12 cellular contexts compared by ENCODE assay signal in the genomic region with DNA sequence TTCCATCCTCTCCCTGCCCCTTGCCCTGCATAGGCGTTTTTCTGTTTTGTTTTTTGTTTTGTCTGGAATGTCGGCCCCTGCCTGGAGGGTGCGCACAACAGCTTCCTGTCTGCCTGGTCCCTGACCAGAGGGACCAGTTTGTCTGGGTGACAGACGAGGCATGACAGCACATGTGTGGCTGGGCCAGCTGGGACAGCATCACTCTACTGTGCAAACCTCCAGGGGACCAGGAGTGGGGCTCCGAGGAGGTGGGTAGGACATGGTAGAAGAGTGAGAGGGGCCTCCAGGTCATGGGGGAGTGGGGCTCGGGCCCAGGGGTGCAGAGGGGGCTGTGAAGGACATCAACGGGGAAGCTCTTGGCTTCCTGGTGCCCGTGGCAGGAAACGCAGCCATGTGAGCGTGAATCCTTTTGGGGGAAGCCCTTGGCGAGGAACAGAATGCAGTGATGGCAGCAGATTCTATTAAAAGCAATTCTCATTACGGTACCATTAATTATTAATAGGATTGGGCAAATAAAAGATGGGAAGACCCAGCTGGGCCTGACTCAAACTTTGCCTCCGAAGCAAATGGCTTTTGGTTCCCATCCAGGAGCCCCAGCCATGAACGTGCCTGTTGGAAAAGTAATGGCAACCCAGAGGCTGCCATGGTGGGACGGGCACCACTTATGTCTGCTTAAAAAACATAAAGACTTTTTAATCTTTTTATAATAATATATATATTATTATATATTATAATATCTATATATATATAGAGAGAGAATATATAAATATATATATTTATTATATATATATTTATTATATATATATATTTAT.
DNase-seq lines count a peak whose midpoint lies in the region; ATAC-seq and TF ChIP-seq lines count a peak whose summit lies in the region.
"Had no signal": no experiment of that assay in that cellular context is flagged by ENCODE, and none has a peak within 500 bp of the region (broad histone marks: within the 10 kb centered on the region; RNA-seq: fewer than 3 reads in every experiment).

No MANE protein-coding gene starts in this region.

- no peaks in the 10 kb centered on the region for H3K9me3 ChIP-seq in IMR-90 (ENCODE audit: control insufficient read depth, insufficient read depth, low read length)

- H3K14ac ChIP-seq in IMR-90 (replicated peaks; ENCODE audit: low read depth, low read length), result no peak overlapping the region

- no peak overlapping the region for H3K23ac ChIP-seq in IMR-90 (ENCODE audit: low read depth, low read length)

- peak overlapping the region; percentile 61 for H2AFZ ChIP-seq in IMR-90 (replicated peaks; ENCODE audit: low read length, poor library complexity)

- DNase-seq in Calu3 (peak; percentile 72), IMR-90 (no peak), choroid plexus epithelial cell (ENCODE audit: low read depth) (no peak), nephron progenitor cell (no peak), NCI-H1930 (lab: John Stamatoyannopoulos, UW) (no peak), NCI-H774 (lab: John Stamatoyannopoulos, UW) (no peak)
- DNase-seq: activated CD4-positive, CD25-positive, alpha-beta regulatory T cell; CD4-positive, alpha-beta memory T cell; NCI-H226 had no signal

- POLR2A ChIA-PET in IMR-90 (lab: Charles Lee; ENCODE audit: unreplicated experiment), result no interaction called here

- no peaks in the 10 kb centered on the region for H3K79me1 ChIP-seq in IMR-90 (ENCODE audit: low read depth in 1 of 2, low read length in 2 of 2)

- H3K4me1 ChIP-seq in IMR-90 (ENCODE audit: control insufficient read depth, insufficient read depth, low read length), result no peaks in the 10 kb centered on the region

- no peak overlapping the region for H3K9ac ChIP-seq in IMR-90 (ENCODE audit: low read depth, low read length)

- CTCF ChIA-PET in Calu3 (lab: Charles Lee), result interaction anchor here (0.5 to 0.7 kb wide), 3 partner anchors 9 to 198 kb away, joined by 3 to 7 read pairs (median 5); no protein-coding TSS in a partner anchor
- CTCF ChIA-PET in IMR-90 (lab: Yijun Ruan, JAX), result no interaction called here

- no peak overlapping the region for H3K27ac ChIP-seq in IMR-90 (ENCODE audit: insufficient read depth, low read length)

- TF ChIP-seq POLR2A in IMR-90 (IDR thresholded peaks at IDR 0.05; ENCODE audit: low read depth, low read length), result no peak

- H3K27me3 ChIP-seq in IMR-90 (ENCODE audit: control insufficient read depth, insufficient read depth, low read length), result no peaks in the 10 kb centered on the region

- ATAC-seq in IMR-90 (ENCODE audit: low read depth) (no peak), HG02759 (IDR thresholded peaks at IDR 0.05; ENCODE audit: unreplicated experiment) (no peak), HG02763 (IDR thresholded peaks at IDR 0.05; ENCODE audit: unreplicated experiment) (no peak)

- WGBS in IMR-90 (ENCODE audit: extremely low coverage in 2 of 2, insufficient read length in 1 of 2), 2 experiments, result 61% methylated on average over 2 of the region's 15 CpGs; no CpG with 5 or more reads in 1 of the 2 experiments

- intact Hi-C loops in Calu3 (cut with micrococcal nuclease; ENCODE audit: unreplicated experiment) (no loop called here), IMR-90 (cut with micrococcal nuclease) (no loop called here)

- no peaks in the 10 kb centered on the region for H3K36me3 ChIP-seq in IMR-90 (ENCODE audit: control insufficient read depth, insufficient read depth, low read length)

- no peak overlapping the region for H3K56ac ChIP-seq in IMR-90 (ENCODE audit: extremely low read depth, insufficient read depth, low read length)

- H4K91ac ChIP-seq in IMR-90 (ENCODE audit: insufficient read depth, low read depth, low read length), result no peak overlapping the region

- no peak overlapping the region for H2BK5ac ChIP-seq in IMR-90 (ENCODE audit: low read depth, low read length, poor library complexity, severe bottlenecking)

- H3K4me3 Mint-ChIP-seq in Calu3 (ENCODE audit: low read depth, unreplicated experiment) (peak overlapping the region; percentile 50), nephron progenitor cell (no peak overlapping the region)
- H3K4me3 Mint-ChIP-seq: CD4-positive, alpha-beta memory T cell; dendritic cell treated with granulocyte-macrophage colony-stimulating factor and Interleukin-4, amounts not matched to agents 40 ng/mL and 50 ng/mL, for 4 days had no signal

- H2BK120ac ChIP-seq in IMR-90 (ENCODE audit: low read depth, low read length), result no peak overlapping the region

- no peak overlapping the region for H3K4me2 ChIP-seq in IMR-90 (ENCODE audit: low read depth, low read length)

- no peak overlapping the region for H4K5ac ChIP-seq in IMR-90 (ENCODE audit: low read depth, low read length)

- no peak overlapping the region for H3K4ac ChIP-seq in IMR-90 (ENCODE audit: low read depth, low read length)

- peak overlapping the region; percentile 9 for H2AK9ac ChIP-seq in IMR-90 (replicated peaks; ENCODE audit: low read depth, low read length, poor library complexity)

- no peak overlapping the region for H3K18ac ChIP-seq in IMR-90 (ENCODE audit: low read depth, low read length)

- H3K4me3 ChIP-seq in IMR-90 (ENCODE audit: insufficient read depth, low read depth, low read length) (no peak overlapping the region), choroid plexus epithelial cell (ENCODE audit: low read depth, low read length) (no peak overlapping the region)

- H3K9me1 ChIP-seq in IMR-90 (ENCODE audit: insufficient read depth, low read length), result peaks cover 3% of the 10 kb centered on the region; the same call in 1 of the 2 replicates

- TF ChIP-seq RAD21 in IMR-90 (IDR thresholded peaks at IDR 0.05; ENCODE audit: low read length), result no peak

- no peak overlapping the region for H2BK15ac ChIP-seq in IMR-90 (ENCODE audit: low read depth, low read length)

- dilution Hi-C loops in IMR-90 (cut with HindIII; ENCODE audit: low sequenced_read_pairs, unreplicated experiment), result no loop called here

- in situ Hi-C loops in IMR-90 (cut with MboI; ENCODE audit: low sequenced_read_pairs), result no loop called here

- H3K27ac Mint-ChIP-seq in Calu3 (ENCODE audit: unreplicated experiment), result peak overlapping the region; percentile 75
- H3K27ac Mint-ChIP-seq in nephron progenitor cell, result peak overlapping the region; percentile 88
- H3K27ac Mint-ChIP-seq: CD4-positive, alpha-beta memory T cell; dendritic cell treated with granulocyte-macrophage colony-stimulating factor and Interleukin-4, amounts not matched to agents 40 ng/mL and 50 ng/mL, for 4 days had no signal

- no peak overlapping the region for H2AK5ac ChIP-seq in IMR-90 (ENCODE audit: low read depth, low read length)

- H3K4me1 Mint-ChIP-seq in Calu3 (ENCODE audit: low read depth, unreplicated experiment) (peaks cover 25% of the 10 kb centered on the region), nephron progenitor cell (peaks cover 51% of the 10 kb centered on the region)
- H3K4me1 Mint-ChIP-seq: CD4-positive, alpha-beta memory T cell had no signal

- H3K27me3 Mint-ChIP-seq in Calu3 (ENCODE audit: unreplicated experiment) (no peaks in the 10 kb centered on the region), nephron progenitor cell (ENCODE audit: low read depth, poor library complexity) (peaks cover 5% of the 10 kb centered on the region)

- no TSS peak for BruUV-seq in Calu3 (replicated peaks; lab: Mats Ljungman, UMichigan)
- no TSS peak for BruUV-seq in IMR-90 (replicated peaks; lab: Mats Ljungman, UMichigan)

- no peaks in the 10 kb centered on the region for H4K20me1 ChIP-seq in IMR-90 (ENCODE audit: insufficient read depth, low read length)

- peaks cover 18% of the 10 kb centered on the region for H3K36me3 Mint-ChIP-seq in Calu3 (ENCODE audit: insufficient read depth, unreplicated experiment)
- H3K36me3 Mint-ChIP-seq in nephron progenitor cell (ENCODE audit: low read depth), result no peaks in the 10 kb centered on the region
- H3K36me3 Mint-ChIP-seq: CD4-positive, alpha-beta memory T cell had no signal

- no peak overlapping the region for H2BK20ac ChIP-seq in IMR-90 (ENCODE audit: low read depth, low read length)

- no peaks in the 10 kb centered on the region for H3K9me3 Mint-ChIP-seq in Calu3 (ENCODE audit: low read depth, unreplicated experiment)
- no peaks in the 10 kb centered on the region for H3K9me3 Mint-ChIP-seq in nephron progenitor cell
- H3K9me3 Mint-ChIP-seq: CD4-positive, alpha-beta memory T cell; dendritic cell treated with granulocyte-macrophage colony-stimulating factor and Interleukin-4, amounts not matched to agents 40 ng/mL and 50 ng/mL, for 4 days had no signal

- TF ChIP-seq CTCF in Calu3 (IDR thresholded peaks at IDR 0.05; ENCODE audit: unreplicated experiment) (no peak), IMR-90 (conservative IDR thresholded peaks at IDR 0.05; ENCODE audit: low read depth, low read length) (no peak), choroid plexus epithelial cell (conservative IDR thresholded peaks at IDR 0.05; ENCODE audit: low read depth, low read length) (peak; percentile 3), nephron progenitor cell (IDR thresholded peaks at IDR 0.05) (no peak)

- no peak overlapping the region for H4K8ac ChIP-seq in IMR-90 (ENCODE audit: low read depth in 2 of 2, low read length in 2 of 2)

TF ChIP-seq in IMR-90, 13 proteins besides CTCF, POLR2A, EP300 and RAD21:
- TF ChIP-seq RFX5 (IDR thresholded peaks at IDR 0.05; ENCODE audit: low read depth, low read length) (no peak), NFE2L2 (IDR thresholded peaks at IDR 0.05; ENCODE audit: low read depth, low read length) (no peak), MAFK (IDR thresholded peaks at IDR 0.05; ENCODE audit: low read depth, low read length) (no peak)
